Comparison of ENCODE assay signal across 14 cellular contexts in the genomic region with DNA sequence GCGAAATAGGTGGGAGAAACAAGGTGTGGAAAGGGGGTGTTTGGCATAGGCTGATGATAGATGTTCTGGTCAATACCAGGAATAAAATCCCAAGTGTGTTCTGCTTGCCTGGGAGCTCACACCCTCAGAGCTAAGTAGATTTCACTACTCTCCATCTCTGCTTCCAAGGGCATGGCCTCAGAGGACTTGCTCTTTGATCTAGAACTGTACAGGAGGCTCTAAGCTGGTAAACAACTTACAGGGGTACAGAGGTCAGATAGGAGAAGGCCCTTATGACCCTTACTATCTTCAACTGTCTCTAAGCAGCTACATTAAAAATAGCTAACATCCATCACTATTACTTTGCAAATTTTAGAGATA.
DNase-seq lines count a peak whose midpoint lies in the region; ATAC-seq and TF ChIP-seq lines count a peak whose summit lies in the region.
"Had no signal": no experiment of that assay in that cellular context is flagged by ENCODE, and none has a peak within 500 bp of the region (broad histone marks: within the 10 kb centered on the region; RNA-seq: fewer than 3 reads in every experiment).

No MANE protein-coding gene starts in this region.

- no peaks in the 10 kb centered on the region for H3K9me3 ChIP-seq in osteoblast (ENCODE audit: low read depth, low read length)
- H3K9me3 ChIP-seq: HAP-1 had no signal

- peaks cover 25% of the 10 kb centered on the region for H4K20me1 ChIP-seq in osteoblast (ENCODE audit: insufficient read depth, low read length)

- H3K27me3 Mint-ChIP-seq in activated T-cell treated with anti-CD3 and anti-CD28 coated beads, Interleukin-2, amount 50 U/mL, for 72 hours (ENCODE audit: low read depth), result no peaks in the 10 kb centered on the region
- H3K27me3 Mint-ChIP-seq in activated CD4-positive, alpha-beta memory T cell treated with anti-CD3 and anti-CD28 coated beads for 36 hours, result peaks cover 5% of the 10 kb centered on the region

- H2AFZ ChIP-seq in osteoblast (ENCODE audit: low read length), result no peak overlapping the region

- H3K9me3 Mint-ChIP-seq in activated T-cell treated with anti-CD3 and anti-CD28 coated beads, Interleukin-2, amount 50 U/mL, for 72 hours, result no peaks in the 10 kb centered on the region
- no peaks in the 10 kb centered on the region for H3K9me3 Mint-ChIP-seq in activated CD4-positive, alpha-beta memory T cell treated with anti-CD3 and anti-CD28 coated beads for 36 hours

- H3K4me2 ChIP-seq in osteoblast (ENCODE audit: insufficient read depth, low read length), result peak overlapping the region; percentile 89

- no peaks in the 10 kb centered on the region for H3K27me3 ChIP-seq in GM06990 (replicated peaks; ENCODE audit: control insufficient read depth, insufficient read depth, low read length)
- no peaks in the 10 kb centered on the region for H3K27me3 ChIP-seq in osteoblast (ENCODE audit: insufficient read depth, low read length)

- peaks cover 49% of the 10 kb centered on the region for H3K4me1 ChIP-seq in osteoblast (ENCODE audit: insufficient read depth, low read length)

- H3K36me3 ChIP-seq in GM06990 (ENCODE audit: control insufficient read depth, insufficient read depth, low read length) (peaks cover 9% of the 10 kb centered on the region), osteoblast (ENCODE audit: insufficient read depth, low read length) (peaks cover 79% of the 10 kb centered on the region)

- TF ChIP-seq CTCF in GM06990 (IDR thresholded peaks at IDR 0.05; ENCODE audit: insufficient read depth, low read length, poor library complexity, severe bottlenecking), result no peak
- no peak for TF ChIP-seq CTCF in osteoblast (IDR thresholded peaks at IDR 0.05; ENCODE audit: extremely low read depth, low read depth, low read length)

- peak overlapping the region; percentile 85 for H3K4me3 ChIP-seq in GM06990 (replicated peaks; ENCODE audit: low read depth, low read length)
- no peak overlapping the region for H3K4me3 ChIP-seq in osteoblast (ENCODE audit: insufficient read depth, low read length)
- H3K4me3 ChIP-seq: HAP-1, K562 had no signal

- no peak for DNase-seq in activated T-cell treated with anti-CD3 and anti-CD28 coated beads, Interleukin-2, amount 50 U/mL, for 72 hours
- no peak for DNase-seq in activated T-cell treated with anti-CD3 and anti-CD28 coated beads, Interleukin-2, amount 50 U/mL, for 48 hours
- DNase-seq in GM06990 (ENCODE audit: extremely low read depth, insufficient read length) (no peak), osteoblast (ENCODE audit: insufficient read length, low spot score, missing footprints) (no peak), putamen (ENCODE audit: low spot score) (no peak), T1000 (lab: John Stamatoyannopoulos, UW) (no peak)
- no peak for DNase-seq in activated CD4-positive, alpha-beta memory T cell treated with anti-CD3 and anti-CD28 coated beads for 36 hours
- DNase-seq: activated effector memory CD4-positive, alpha-beta T cell treated with Interleukin-2 at 50 U/mL for 16 hours; DMS 273 treated with DMSO at 0.1 percent for 48 hours; NCI-H1436 treated with DMSO at 0.1 percent for 48 hours; NCI-H446 treated with DMSO at 0.1 percent for 48 hours had no signal

- H3K36me3 Mint-ChIP-seq in activated T-cell treated with anti-CD3 and anti-CD28 coated beads, Interleukin-2, amount 50 U/mL, for 72 hours (ENCODE audit: insufficient read depth in 2 of 2), result peaks cover 40 to 75% of the 10 kb centered on the region in 2 donors
- peaks cover 80% of the 10 kb centered on the region for H3K36me3 Mint-ChIP-seq in activated CD4-positive, alpha-beta memory T cell treated with anti-CD3 and anti-CD28 coated beads for 36 hours

- H3K4me1 Mint-ChIP-seq in activated T-cell treated with anti-CD3 and anti-CD28 coated beads, Interleukin-2, amount 50 U/mL, for 72 hours (ENCODE audit: low read depth), result peaks cover 23% of the 10 kb centered on the region
- peaks cover 36% of the 10 kb centered on the region for H3K4me1 Mint-ChIP-seq in activated CD4-positive, alpha-beta memory T cell treated with anti-CD3 and anti-CD28 coated beads for 36 hours (ENCODE audit: low read depth)

- H3K27ac ChIP-seq in osteoblast (ENCODE audit: low read depth, low read length), result peak overlapping the region; percentile 91

- CTCF ChIA-PET in activated CD4-positive, alpha-beta memory T cell treated with anti-CD3 and anti-CD28 coated beads for 36 hours (lab: Charles Lee), result interaction anchor here (0.9 to 5.1 kb wide), 4 partner anchors 12 to 85 kb away, joined by 3 to 34 read pairs (median 4); no protein-coding TSS in a partner anchor

- intact Hi-C loops in activated CD4-positive, alpha-beta memory T cell treated with anti-CD3 and anti-CD28 coated beads for 36 hours (cut with micrococcal nuclease), result loop anchor here (1.0 kb wide), 2 partner anchors 8 to 12 kb away; no protein-coding TSS in a partner anchor

- H3K79me2 ChIP-seq in osteoblast (ENCODE audit: insufficient read depth, low read length), result peaks cover 98% of the 10 kb centered on the region

- peak overlapping the region; percentile 98 for H3K27ac Mint-ChIP-seq in activated T-cell treated with anti-CD3 and anti-CD28 coated beads, Interleukin-2, amount 50 U/mL, for 72 hours
- H3K27ac Mint-ChIP-seq in activated CD4-positive, alpha-beta memory T cell treated with anti-CD3 and anti-CD28 coated beads for 36 hours, result no peak overlapping the region

- POLR2A ChIA-PET in activated CD4-positive, alpha-beta memory T cell treated with anti-CD3 and anti-CD28 coated beads for 36 hours (lab: Charles Lee), result interaction anchor here (1.0 to 17.8 kb wide), 18 partner anchors 8 to 77 kb away, joined by 3 to 314 read pairs (median 18); no protein-coding TSS in a partner anchor

- ATAC-seq in activated T-cell treated with anti-CD3 and anti-CD28 coated beads, Interleukin-2, amount 50 U/mL, for 72 hours (replicated peaks in 1 of 2), result no peak
- no peak for ATAC-seq in GM21576 (IDR thresholded peaks at IDR 0.05; ENCODE audit: unreplicated experiment)
- ATAC-seq: K562 had no signal

- peak overlapping the region in 1 of 2 donors; percentile 81 for H3K4me3 Mint-ChIP-seq in activated T-cell treated with anti-CD3 and anti-CD28 coated beads, Interleukin-2, amount 50 U/mL, for 72 hours
- peak overlapping the region; percentile 84 for H3K4me3 Mint-ChIP-seq in activated CD4-positive, alpha-beta memory T cell treated with anti-CD3 and anti-CD28 coated beads for 36 hours
